In genomic region chr2:97911210-97911921, GRCh38 we compare ENCODE assay signal across 8 cellular contexts.
DNase-seq lines count a peak whose midpoint lies in the region; ATAC-seq, FAIRE-seq and TF ChIP-seq lines count a peak whose summit lies in the region.

No MANE protein-coding gene starts in this region.

- H3K18ac ChIP-seq in IMR-90 (ENCODE audit: low read depth, low read length) = no peak overlapping the region; the same call in 1 of the 2 replicates

- no CpG with 5 or more reads among the region's 4 CpGs for WGBS in IMR-90 (ENCODE audit: extremely low coverage in 2 of 2, insufficient read length in 1 of 2), 2 experiments

- no peak overlapping the region for H4K91ac ChIP-seq in IMR-90 (ENCODE audit: insufficient read depth, low read depth, low read length)

- H4K20me1 ChIP-seq in IMR-90 (ENCODE audit: insufficient read depth, low read length) (peaks cover 7% of the 10 kb centered on the region; the same call in 1 of the 2 replicates), MM.1S (ENCODE audit: insufficient read depth, low read length) (no peaks in the 10 kb centered on the region)

- H3K9ac ChIP-seq in IMR-90 (ENCODE audit: low read depth, low read length) = no peak overlapping the region
- no peak overlapping the region for H3K9ac ChIP-seq in MM.1S (ENCODE audit: low read length)

- H3K79me1 ChIP-seq in IMR-90 (ENCODE audit: low read depth in 1 of 2, low read length in 2 of 2) = peaks cover 44 to 67% of the 10 kb centered on the region in 2 experiments

- H2BK120ac ChIP-seq in IMR-90 (ENCODE audit: low read depth, low read length) = no peak overlapping the region

- no peak overlapping the region for H3K4ac ChIP-seq in IMR-90 (ENCODE audit: low read depth, low read length)

- no peak for TF ChIP-seq POLR2A in IMR-90 (IDR thresholded peaks at IDR 0.05; ENCODE audit: low read depth, low read length)
- no peak for TF ChIP-seq POLR2A in erythroblast (IDR thresholded peaks at IDR 0.05; ENCODE audit: low read length)

- H4K8ac ChIP-seq in IMR-90 (ENCODE audit: low read depth in 2 of 2, low read length in 2 of 2) = no peak overlapping the region

- no peak overlapping the region for H3K23ac ChIP-seq in IMR-90 (ENCODE audit: low read depth, low read length)

- H3K4me1 ChIP-seq in IMR-90 (ENCODE audit: control insufficient read depth, insufficient read depth, low read length) (peaks cover 10% of the 10 kb centered on the region), MM.1S (ENCODE audit: low read length) (no peaks in the 10 kb centered on the region)

- H3K9me2 ChIP-seq in MM.1S (replicated peaks; ENCODE audit: insufficient read depth, low read length) = no peaks in the 10 kb centered on the region

- H2AK5ac ChIP-seq in IMR-90 (ENCODE audit: low read depth, low read length) = no peak overlapping the region

- in situ Hi-C loops in IMR-90 (cut with MboI; ENCODE audit: low sequenced_read_pairs) = no loop called here

- H3K4me2 ChIP-seq in IMR-90 (ENCODE audit: low read depth, low read length) = no peak overlapping the region
- no peak overlapping the region for H3K4me2 ChIP-seq in MM.1S (ENCODE audit: low read depth, low read length)

- H3F3A ChIP-seq in MM.1S (ENCODE audit: insufficient read depth, low read length) = no peaks in the 10 kb centered on the region

- no peak overlapping the region for H2AFZ ChIP-seq in IMR-90 (replicated peaks; ENCODE audit: low read length, poor library complexity)
- no peak overlapping the region for H2AFZ ChIP-seq in MM.1S (ENCODE audit: low read length)

- FAIRE-seq in urothelium cell line (lab: Jason Lieb, UNC) = no peak

- H3K9me3 ChIP-seq in IMR-90 (ENCODE audit: control insufficient read depth, insufficient read depth, low read length) = no peaks in the 10 kb centered on the region
- H3K9me3 ChIP-seq in MM.1S (replicated peaks; ENCODE audit: insufficient read depth, low read length) = no peaks in the 10 kb centered on the region

- ATAC-seq in GM21576 (IDR thresholded peaks at IDR 0.05; ENCODE audit: unreplicated experiment) (peak; percentile 57), IMR-90 (ENCODE audit: low read depth) (no peak)

- POLR2A ChIA-PET in IMR-90 (lab: Charles Lee; ENCODE audit: unreplicated experiment) = no interaction called here

- DNase-seq in GM06990 (ENCODE audit: extremely low read depth, insufficient read length) (peak; percentile 70), IMR-90 (peak; percentile 58), erythroblast (lab: John Stamatoyannopoulos, UW) (peak; percentile 43 to 56), islet precursor cell (no peak), urothelium cell line (ENCODE audit: low spot score) (no peak), MM.1S (no peak)
- no peak for DNase-seq in activated naive CD4-positive, alpha-beta T cell treated with anti-CD3 and anti-CD28 coated beads, Interleukin-2, amount 50 U/mL, for 16 hours

- H4K5ac ChIP-seq in IMR-90 (ENCODE audit: low read depth, low read length) = no peak overlapping the region

- no TSS peak for BruUV-seq in IMR-90 (replicated peaks; lab: Mats Ljungman, UMichigan)

- CTCF ChIA-PET in IMR-90 (lab: Yijun Ruan, JAX) = no interaction called here

- no peak for TF ChIP-seq CTCF in GM06990 (IDR thresholded peaks at IDR 0.05; ENCODE audit: insufficient read depth, low read length, poor library complexity, severe bottlenecking)
- no peak for TF ChIP-seq CTCF in IMR-90 (conservative IDR thresholded peaks at IDR 0.05; ENCODE audit: low read depth, low read length)
- no peak for TF ChIP-seq CTCF in MM.1S (IDR thresholded peaks at IDR 0.05; ENCODE audit: low read length)

- no peak overlapping the region for H2AK9ac ChIP-seq in IMR-90 (replicated peaks; ENCODE audit: low read depth, low read length, poor library complexity)

- intact Hi-C loops in IMR-90 (cut with micrococcal nuclease) = loop anchor here (5.0 kb wide), 2 partner anchors 41 to 81 kb away; no protein-coding TSS in a partner anchor

- H3K56ac ChIP-seq in IMR-90 (ENCODE audit: extremely low read depth, insufficient read depth, low read length) = no peak overlapping the region

- H2BK5ac ChIP-seq in IMR-90 (ENCODE audit: low read depth, low read length, poor library complexity, severe bottlenecking) = peak overlapping the region; percentile 70

- no peak overlapping the region for H3K4me3 ChIP-seq in GM06990 (replicated peaks; ENCODE audit: low read depth, low read length)
- H3K4me3 ChIP-seq in IMR-90 (ENCODE audit: insufficient read depth, low read depth, low read length) = no peak overlapping the region
- H3K4me3 ChIP-seq in MM.1S (ENCODE audit: low read length) = no peak overlapping the region

- H3K36me3 ChIP-seq in GM06990 (ENCODE audit: control insufficient read depth, insufficient read depth, low read length) (no peaks in the 10 kb centered on the region), IMR-90 (ENCODE audit: control insufficient read depth, insufficient read depth, low read length) (peaks cover 3% of the 10 kb centered on the region), MM.1S (replicated peaks; ENCODE audit: insufficient read depth, low read length) (no peaks in the 10 kb centered on the region)

- H3K79me2 ChIP-seq in MM.1S (ENCODE audit: low read length) = peaks cover 13% of the 10 kb centered on the region; the same call in 1 of the 2 replicates

- no peak for TF ChIP-seq RAD21 in IMR-90 (IDR thresholded peaks at IDR 0.05; ENCODE audit: low read length)

- H3K27ac ChIP-seq in IMR-90 (ENCODE audit: insufficient read depth, low read length) = no peak overlapping the region
- H3K27ac ChIP-seq in MM.1S (ENCODE audit: low read length) = no peak overlapping the region

- H3K27me3 ChIP-seq in GM06990 (replicated peaks; ENCODE audit: control insufficient read depth, insufficient read depth, low read length) = no peaks in the 10 kb centered on the region
- no peaks in the 10 kb centered on the region for H3K27me3 ChIP-seq in IMR-90 (ENCODE audit: control insufficient read depth, insufficient read depth, low read length)
- no peaks in the 10 kb centered on the region for H3K27me3 ChIP-seq in MM.1S (replicated peaks; ENCODE audit: insufficient read depth, low read length)

- H2BK15ac ChIP-seq in IMR-90 (ENCODE audit: low read depth, low read length) = no peak overlapping the region

- no peak overlapping the region for H3K14ac ChIP-seq in IMR-90 (replicated peaks; ENCODE audit: low read depth, low read length)

- peaks cover 6% of the 10 kb centered on the region for H3K9me1 ChIP-seq in IMR-90 (ENCODE audit: insufficient read depth, low read length)

- dilution Hi-C loops in IMR-90 (cut with HindIII; ENCODE audit: low sequenced_read_pairs, unreplicated experiment) = no loop called here

- H2BK20ac ChIP-seq in IMR-90 (ENCODE audit: low read depth, low read length) = no peak overlapping the region

TF ChIP-seq in IMR-90, 13 proteins besides CTCF, POLR2A, EP300 and RAD21:
- no peak for TF ChIP-seq MAZ (IDR thresholded peaks at IDR 0.05; ENCODE audit: borderline replicate concordance, low read depth, low read length)
- no peak for TF ChIP-seq RCOR1 (IDR thresholded peaks at IDR 0.05; ENCODE audit: insufficient replicate concordance, low read length)
- 0 out of 2 replicates have a peak, but pooled peaks have one; percentile 14 for TF ChIP-seq CEBPB (IDR thresholded peaks at IDR 0.05; ENCODE audit: low read depth, low read length)
- no peak for TF ChIP-seq FOS (IDR thresholded peaks at IDR 0.05; ENCODE audit: low read depth, low read length)
- no peak for TF ChIP-seq MXI1 (IDR thresholded peaks at IDR 0.05; ENCODE audit: borderline replicate concordance, low read depth, low read length)
- TF ChIP-seq MAFK (IDR thresholded peaks at IDR 0.05; ENCODE audit: low read depth, low read length) = no peak
- TF ChIP-seq NFE2L2 (IDR thresholded peaks at IDR 0.05; ENCODE audit: low read depth, low read length) = no peak

Comparison
In these comparisons a context has a peak if more than half of its experiments do, and no peak if none do; other contexts are left out.
1. DNase-seq: peak in GM06990 (single experiment), IMR-90 (single experiment) and erythroblast (2 of 2); none in activated naive CD4-positive, alpha-beta T cell treated with anti-CD3 and anti-CD28 coated beads, Interleukin-2, amount 50 U/mL, for 16 hours (single experiment), islet precursor cell (single experiment), urothelium cell line (single experiment) and MM.1S (single experiment).